In the genomic region with DNA sequence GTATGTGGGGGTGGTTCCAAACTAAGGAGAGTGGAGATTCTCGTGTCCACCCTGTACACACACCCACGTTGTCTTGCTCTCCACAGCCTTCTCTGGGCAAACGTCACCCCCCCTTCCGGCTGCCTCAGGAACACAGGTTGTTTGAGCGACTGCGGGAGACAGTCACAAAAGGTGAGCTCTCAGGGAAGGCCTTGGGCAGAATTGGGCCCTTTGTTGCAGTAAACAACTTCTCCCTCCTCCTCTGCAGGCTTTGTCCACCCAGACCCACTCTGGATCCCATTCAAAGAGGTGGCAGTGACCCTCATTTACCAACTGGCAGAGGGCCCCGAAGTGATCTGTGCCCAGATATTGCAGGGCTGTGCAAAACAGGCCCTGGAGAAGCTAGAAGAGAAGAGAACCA, we compare ENCODE assay signal across 17 cellular contexts. TPM values are rescaled to one million over a fixed set of nuclear protein-coding genes. Genes with fewer than 3 reads are reported as not detected.
DNase-seq lines count a peak whose midpoint lies in the region; ATAC-seq and TF ChIP-seq lines count a peak whose summit lies in the region.
"Had no signal": no experiment of that assay in that cellular context is flagged by ENCODE, and none has a peak within 500 bp of the region (broad histone marks: within the 10 kb centered on the region; RNA-seq: fewer than 3 reads in every experiment).

No MANE protein-coding gene starts in this region.

- H3K4me3 Mint-ChIP-seq in stimulated activated effector memory CD8-positive, alpha-beta T cell treated with anti-CD3 and anti-CD28 coated beads, Interleukin-12 subunit alpha, Interleukin-12 subunit beta, amount 100 ng/mL, for 72 hours = no peak overlapping the region
- H3K4me3 Mint-ChIP-seq: CD8-positive, alpha-beta memory T cell; HFFc6 had no signal

- no peak overlapping the region for H3K27ac ChIP-seq in OCI-LY7 (ENCODE audit: low read depth, low read length, poor library complexity, severe bottlenecking)
- H3K27ac ChIP-seq in cingulate gyrus (ENCODE audit: low read depth, low read length) = peak overlapping the region; percentile 47
- H3K27ac ChIP-seq in effector memory CD4-positive, alpha-beta T cell (ENCODE audit: insufficient read depth, low read length, poor library complexity, severe bottlenecking) = no peak overlapping the region
- no peak overlapping the region for H3K27ac ChIP-seq in thyroid gland
- H3K27ac ChIP-seq: BLaER1 treated with 17β-estradiol and CSF1 and Interleukin-3, amounts not matched to agents 10 nM and 100 nM; PC-9; SJCRH30 had no signal

- no peaks in the 10 kb centered on the region for H3K9me3 ChIP-seq in OCI-LY7 (ENCODE audit: low read length)
- no peaks in the 10 kb centered on the region for H3K9me3 ChIP-seq in effector memory CD4-positive, alpha-beta T cell (ENCODE audit: control insufficient read depth, low read length)
- H3K9me3 ChIP-seq in thyroid gland = no peaks in the 10 kb centered on the region
- H3K9me3 ChIP-seq: BLaER1 treated with 17β-estradiol and CSF1 and Interleukin-3, amounts not matched to agents 10 nM and 100 nM; SJCRH30 had no signal

- no peaks in the 10 kb centered on the region for H3K9me2 ChIP-seq in OCI-LY7 (ENCODE audit: insufficient read depth, low read length)

- WGBS in thyroid gland, 2 donors = 91 to 94% methylated on average over 7 of the region's 7 CpGs

- POLR2A ChIA-PET in OCI-LY7 (lab: Charles Lee) = interaction anchor here (1.0 kb wide), 1 partner anchor 8 kb away, joined by 3 read pairs; a partner anchor contains a TSS

- no peak for DNase-seq in activated naive CD4-positive, alpha-beta T cell treated with anti-CD3 and anti-CD28 coated beads, Interleukin-2, amount 50 U/mL, for 72 hours (ENCODE audit: low spot score in 2 of 2)
- no peak for DNase-seq in activated naive CD4-positive, alpha-beta T cell treated with anti-CD3 and anti-CD28 coated beads, Interleukin-2, amount 50 U/mL, for 16 hours
- no peak for DNase-seq in OCI-LY7 (ENCODE audit: low spot score)
- DNase-seq in stimulated activated effector memory CD8-positive, alpha-beta T cell treated with anti-CD3 and anti-CD28 coated beads, Interleukin-12 subunit alpha, Interleukin-12 subunit beta, amount 100 ng/mL, for 72 hours (ENCODE audit: low spot score in 2 of 2) = no peak
- DNase-seq in NCI-H2171 treated with DMSO at 0.1 percent for 48 hours (lab: John Stamatoyannopoulos, UW) = no peak
- no peak for DNase-seq in effector memory CD4-positive, alpha-beta T cell
- DNase-seq in thyroid gland = no peak
- DNase-seq: CD8-positive, alpha-beta memory T cell; HFFc6; NCI-H1436; NCI-H1930; NCI-H345; NCI-H526; PC-9; SJCRH30 had no signal

- no peaks in the 10 kb centered on the region for H3K9me3 Mint-ChIP-seq in activated naive CD4-positive, alpha-beta T cell treated with anti-CD3 and anti-CD28 coated beads, Interleukin-2, amount 50 U/mL, for 72 hours
- H3K9me3 Mint-ChIP-seq in stimulated activated effector memory CD8-positive, alpha-beta T cell treated with anti-CD3 and anti-CD28 coated beads, Interleukin-12 subunit alpha, Interleukin-12 subunit beta, amount 100 ng/mL, for 72 hours = no peaks in the 10 kb centered on the region
- H3K9me3 Mint-ChIP-seq: CD8-positive, alpha-beta memory T cell; HFFc6 had no signal

- no peaks in the 10 kb centered on the region for H4K20me1 ChIP-seq in OCI-LY7 (ENCODE audit: insufficient read depth, low read length)

- H3K4me2 ChIP-seq in OCI-LY7 (ENCODE audit: low read length) = no peak overlapping the region
- H3K4me2 ChIP-seq: BLaER1 treated with 17β-estradiol and CSF1 and Interleukin-3, amounts not matched to agents 10 nM and 100 nM; PC-9 had no signal

- peak overlapping the region; percentile 20 to 80 for H3K27ac Mint-ChIP-seq in activated naive CD4-positive, alpha-beta T cell treated with anti-CD3 and anti-CD28 coated beads, Interleukin-2, amount 50 U/mL, for 72 hours
- H3K27ac Mint-ChIP-seq in stimulated activated effector memory CD8-positive, alpha-beta T cell treated with anti-CD3 and anti-CD28 coated beads, Interleukin-12 subunit alpha, Interleukin-12 subunit beta, amount 100 ng/mL, for 72 hours = peak overlapping the region; percentile 80
- H3K27ac Mint-ChIP-seq: HFFc6 had no signal

- ATAC-seq in activated naive CD4-positive, alpha-beta T cell treated with anti-CD3 and anti-CD28 coated beads, Interleukin-2, amount 50 U/mL, for 72 hours = no peak
- ATAC-seq in stimulated activated effector memory CD8-positive, alpha-beta T cell treated with anti-CD3 and anti-CD28 coated beads, Interleukin-12 subunit alpha, Interleukin-12 subunit beta, amount 100 ng/mL, for 72 hours = no peak

- TF ChIP-seq POLR2A in thyroid gland (IDR thresholded peaks at IDR 0.05) = no peak

- intact Hi-C loops in OCI-LY7 (cut with micrococcal nuclease; ENCODE audit: unreplicated experiment) (no loop called here), thyroid gland (cut with DNase I) (no loop called here)

- H3K4me3 ChIP-seq in OCI-LY7 (ENCODE audit: low read depth, low read length, poor library complexity, severe bottlenecking) (no peak overlapping the region), thyroid gland (replicated peaks in 1 of 3) (no peak overlapping the region)
- H3K4me3 ChIP-seq in effector memory CD4-positive, alpha-beta T cell (ENCODE audit: insufficient read depth, low read depth, low read length, poor library complexity, severe bottlenecking) = no peak overlapping the region
- H3K4me3 ChIP-seq: BLaER1 treated with 17β-estradiol and CSF1 and Interleukin-3, amounts not matched to agents 10 nM and 100 nM; PC-9; SJCRH30 had no signal

- H3K36me3 ChIP-seq in OCI-LY7 (ENCODE audit: insufficient read depth, low read length) = peaks cover 100% of the 10 kb centered on the region
- H3K36me3 ChIP-seq in effector memory CD4-positive, alpha-beta T cell (ENCODE audit: control insufficient read depth, insufficient read depth, low read length) = peaks cover 85% of the 10 kb centered on the region
- peaks cover 63 to 80% of the 10 kb centered on the region in 2 donors for H3K36me3 ChIP-seq in thyroid gland

- CTCF ChIA-PET in OCI-LY7 (lab: Charles Lee; ENCODE audit: unreplicated experiment) = no interaction called here

- H3K4me1 Mint-ChIP-seq in stimulated activated effector memory CD8-positive, alpha-beta T cell treated with anti-CD3 and anti-CD28 coated beads, Interleukin-12 subunit alpha, Interleukin-12 subunit beta, amount 100 ng/mL, for 72 hours = peaks cover 7% of the 10 kb centered on the region

- H3K27me3 ChIP-seq in effector memory CD4-positive, alpha-beta T cell (replicated peaks; ENCODE audit: control insufficient read depth, insufficient read depth, low read length, poor library complexity, severe bottlenecking) = no peaks in the 10 kb centered on the region
- no peaks in the 10 kb centered on the region for H3K27me3 ChIP-seq in thyroid gland
- H3K27me3 ChIP-seq: BLaER1 treated with 17β-estradiol and CSF1 and Interleukin-3, amounts not matched to agents 10 nM and 100 nM; SJCRH30 had no signal

- no peaks in the 10 kb centered on the region for H3K79me2 ChIP-seq in OCI-LY7 (ENCODE audit: insufficient read depth, low read depth, low read length)

- TF ChIP-seq CTCF in OCI-LY7 (conservative IDR thresholded peaks at IDR 0.05; ENCODE audit: low read length) (no peak), thyroid gland (IDR thresholded peaks at IDR 0.05) (no peak)

- H3K4me1 ChIP-seq in OCI-LY7 (ENCODE audit: insufficient read depth, low read length, poor library complexity, severe bottlenecking) (no peaks in the 10 kb centered on the region), thyroid gland (no peaks in the 10 kb centered on the region)
- H3K4me1 ChIP-seq in effector memory CD4-positive, alpha-beta T cell (ENCODE audit: control insufficient read depth, insufficient read depth, low read length, poor library complexity, severe bottlenecking) = no peaks in the 10 kb centered on the region
- H3K4me1 ChIP-seq: SJCRH30 had no signal

- no peak overlapping the region for H2AFZ ChIP-seq in OCI-LY7 (ENCODE audit: low read length)
- H2AFZ ChIP-seq: PC-9 had no signal

- TSS peak; percentile 42 for BruUV-seq in OCI-LY7 (replicated peaks; lab: Mats Ljungman, UMichigan)

- peaks cover 39 to 72% of the 10 kb centered on the region in 2 donors for H3K36me3 Mint-ChIP-seq in activated naive CD4-positive, alpha-beta T cell treated with anti-CD3 and anti-CD28 coated beads, Interleukin-2, amount 50 U/mL, for 72 hours
- H3K36me3 Mint-ChIP-seq in stimulated activated effector memory CD8-positive, alpha-beta T cell treated with anti-CD3 and anti-CD28 coated beads, Interleukin-12 subunit alpha, Interleukin-12 subunit beta, amount 100 ng/mL, for 72 hours = peaks cover 100% of the 10 kb centered on the region

RNA-seq across cellular contexts. Expression of a gene that starts 8.1 kb away (rescaled TPM):
- total RNA-seq in activated naive CD4-positive, alpha-beta T cell treated with anti-CD3 and anti-CD28 coated beads, Interleukin-2, amount 50 U/mL, for 72 hours = 1,000 to 10,000 TPM; 5,900 to 8,209 TPM
- 3,369 and 3,801 TPM in 2 replicates for total RNA-seq in OCI-LY7 (2014; rRNA removed; shearing (Covaris generic))
- total RNA-seq in OCI-LY7 (2022) (3,794 and 4,502 TPM in 2 replicates), thyroid gland (1,000 to 10,000 TPM; 1,191 to 3,596 (median 1,852) TPM)

RNA-seq across cellular contexts. Expression of a gene that starts 29.6 kb away (rescaled TPM):
- total RNA-seq in activated naive CD4-positive, alpha-beta T cell treated with anti-CD3 and anti-CD28 coated beads, Interleukin-2, amount 50 U/mL, for 72 hours = 10 to 100 TPM; 10.3 to 16.4 TPM
- 16.9 and 25.4 TPM in 2 replicates for total RNA-seq in OCI-LY7 (2014; rRNA removed; shearing (Covaris generic))
- total RNA-seq in OCI-LY7 (2022) (30.5 and 32.3 TPM in 2 replicates), thyroid gland (10 to 100 TPM in 1 of 4 donors, 1 to 10 TPM in 3; 5.0 to 10.2 (median 7.5) TPM)

RNA-seq across cellular contexts. Expression of a gene that starts 32.3 kb away (rescaled TPM):
- total RNA-seq in activated naive CD4-positive, alpha-beta T cell treated with anti-CD3 and anti-CD28 coated beads, Interleukin-2, amount 50 U/mL, for 72 hours = 100 to 1,000 TPM; 208 to 276 TPM
- total RNA-seq in OCI-LY7 (2014; rRNA removed; shearing (Covaris generic)) = 157 and 195 TPM in 2 replicates
- total RNA-seq in OCI-LY7 (2022) (225 and 267 TPM in 2 replicates), thyroid gland (10 to 100 TPM; 22.4 to 31.8 (median 28.6) TPM)

RNA-seq across cellular contexts. Expression of a gene that starts 33.1 kb away (rescaled TPM):
- 100 to 1,000 TPM; 305 to 440 TPM for total RNA-seq in activated naive CD4-positive, alpha-beta T cell treated with anti-CD3 and anti-CD28 coated beads, Interleukin-2, amount 50 U/mL, for 72 hours
- total RNA-seq in OCI-LY7 (2014; rRNA removed; shearing (Covaris generic)) = 152 and 164 TPM in 2 replicates
- total RNA-seq in OCI-LY7 (2022) (280 and 338 TPM in 2 replicates), thyroid gland (10 to 100 TPM; 16.7 to 84.6 (median 46.9) TPM)

RNA-seq across cellular contexts. Expression of a gene that starts 41.9 kb away (rescaled TPM):
- total RNA-seq in activated naive CD4-positive, alpha-beta T cell treated with anti-CD3 and anti-CD28 coated beads, Interleukin-2, amount 50 U/mL, for 72 hours = 10 to 100 TPM; 78.8 to 79.8 TPM
- total RNA-seq in OCI-LY7 (2014; rRNA removed; shearing (Covaris generic)) = 87.9 and 116 TPM in 2 replicates
- total RNA-seq in OCI-LY7 (2022) = 86.5 and 100 TPM in 2 replicates
- 10 to 100 TPM; 23.0 to 50.8 (median 35.6) TPM for total RNA-seq in thyroid gland

Comparison
In these comparisons a context has a peak if more than half of its experiments do, and no peak if none do; other contexts are left out.
1. RNA of a gene that starts 32.3 kb away (total RNA-seq): 208 to 276 TPM in activated naive CD4-positive, alpha-beta T cell treated with anti-CD3 and anti-CD28 coated beads, Interleukin-2, amount 50 U/mL, for 72 hours and 157 to 267 TPM in OCI-LY7; 22.4 to 31.8 TPM in thyroid gland; every median in the first group is over 4 times any median in the second.